Comparison of ENCODE assay signal across 10 cellular contexts in the genomic region with DNA sequence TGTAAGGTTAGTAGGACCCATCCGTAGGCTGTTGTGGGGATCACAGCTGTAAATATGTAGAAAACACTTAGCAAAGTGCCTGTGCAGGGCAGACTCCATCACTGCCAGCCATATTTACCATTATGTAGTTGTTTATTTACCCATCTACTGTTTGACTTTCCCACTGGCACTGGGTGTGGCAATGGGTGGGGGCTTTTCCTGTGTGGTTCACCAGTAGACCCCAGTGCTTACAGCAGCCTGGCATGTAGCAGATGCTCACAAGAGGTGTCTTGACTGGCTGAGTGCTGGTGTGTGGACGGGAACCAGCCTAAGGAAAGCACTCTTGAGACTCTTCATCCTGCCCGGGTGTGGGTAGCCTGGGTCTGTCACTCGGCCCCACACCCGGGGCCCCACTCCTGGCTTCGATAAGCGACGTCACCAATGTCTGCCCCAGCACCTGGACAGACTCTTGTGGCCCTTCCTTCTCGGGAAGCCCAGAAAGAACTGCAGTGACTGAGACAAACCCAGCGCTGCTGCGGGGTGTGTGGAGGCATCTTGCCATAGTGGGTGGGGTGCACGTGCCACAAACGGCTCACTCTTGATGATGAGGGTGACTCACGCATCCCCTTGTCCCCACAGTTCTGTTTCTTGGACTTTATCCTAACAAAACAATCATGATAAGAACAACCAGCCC.
DNase-seq lines count a peak whose midpoint lies in the region; ATAC-seq and TF ChIP-seq lines count a peak whose summit lies in the region.
"Had no signal": no experiment of that assay in that cellular context is flagged by ENCODE, and none has a peak within 500 bp of the region (broad histone marks: within the 10 kb centered on the region; RNA-seq: fewer than 3 reads in every experiment).

No MANE protein-coding gene starts in this region.

- H3K36me3 ChIP-seq in SJSA1 (no peaks in the 10 kb centered on the region), sigmoid colon (no peaks in the 10 kb centered on the region)

- intact Hi-C loops in sigmoid colon (cut with DNase I): loop anchor here (10.0 kb wide), 1 partner anchor 1458 kb away; no protein-coding TSS in a partner anchor

- H3K9me3 ChIP-seq in SJSA1 (replicated peaks) (no peaks in the 10 kb centered on the region), sigmoid colon (no peaks in the 10 kb centered on the region)

- H3K27me3 ChIP-seq in SJSA1 (replicated peaks) (no peaks in the 10 kb centered on the region), sigmoid colon (no peaks in the 10 kb centered on the region)

- no peak for TF ChIP-seq EP300 in sigmoid colon (IDR thresholded peaks at IDR 0.05)

- peak; percentile 74 for DNase-seq in ELR (ENCODE audit: low read depth)
- peak; percentile 58 to 63 for DNase-seq in SJSA1 (ENCODE audit: low read depth in 1 of 2, low spot score in 2 of 2)
- DNase-seq in coronary artery (ENCODE audit: low spot score): peak; percentile 66
- DNase-seq in sigmoid colon: no peak
- no peak for DNase-seq in dedifferentiated amniotic fluid mesenchymal stem cell (ENCODE audit: extremely low spot score)
- no peak for DNase-seq in NCI-H1694 treated with DMSO at 0.1 percent for 48 hours (lab: John Stamatoyannopoulos, UW)
- no peak for DNase-seq in NCI-H524 (lab: John Stamatoyannopoulos, UW)
- DNase-seq: NCI-H526 treated with DMSO at 0.1 percent for 48 hours had no signal

- H3K27ac ChIP-seq in SJSA1: no peak overlapping the region
- peak overlapping the region in 1 of 2 donors; percentile 28 for H3K27ac ChIP-seq in coronary artery
- H3K27ac ChIP-seq in sigmoid colon: peak overlapping the region; percentile 92 to 97 (median 96)
- H3K27ac ChIP-seq: parathyroid adenoma had no signal

- peaks cover 52% of the 10 kb centered on the region for H3K4me1 ChIP-seq in SJSA1 (replicated peaks)
- H3K4me1 ChIP-seq in sigmoid colon: peaks cover 0 to 93% (median 76%) of the 10 kb centered on the region in 4 donors
- H3K4me1 ChIP-seq: parathyroid adenoma had no signal

- 14 to 57% methylated on average over 14 of the region's 14 CpGs for WGBS in sigmoid colon, 2 donors

- no peak for TF ChIP-seq POLR2A in sigmoid colon (IDR thresholded peaks at IDR 0.05)

- H3K4me3 ChIP-seq in SJSA1 (no peak overlapping the region), coronary artery (no peak overlapping the region), sigmoid colon (no peak overlapping the region)

- TF ChIP-seq CTCF in coronary artery (IDR thresholded peaks at IDR 0.05) (no peak), sigmoid colon (IDR thresholded peaks at IDR 0.05) (no peak)

- no peak for ATAC-seq in GM19035 (IDR thresholded peaks at IDR 0.05; ENCODE audit: unreplicated experiment)

Comparison
In these comparisons a context has a peak if more than half of its experiments do, and no peak if none do; other contexts are left out.
1. DNase-seq: peak in ELR (single experiment), SJSA1 (2 of 2) and coronary artery (single experiment); none in sigmoid colon (single experiment), dedifferentiated amniotic fluid mesenchymal stem cell (single experiment), NCI-H1694 treated with DMSO at 0.1 percent for 48 hours (single experiment) and NCI-H524 (0 of 2).